Comparison of ENCODE assay signal across 8 cellular contexts in the genomic region with DNA sequence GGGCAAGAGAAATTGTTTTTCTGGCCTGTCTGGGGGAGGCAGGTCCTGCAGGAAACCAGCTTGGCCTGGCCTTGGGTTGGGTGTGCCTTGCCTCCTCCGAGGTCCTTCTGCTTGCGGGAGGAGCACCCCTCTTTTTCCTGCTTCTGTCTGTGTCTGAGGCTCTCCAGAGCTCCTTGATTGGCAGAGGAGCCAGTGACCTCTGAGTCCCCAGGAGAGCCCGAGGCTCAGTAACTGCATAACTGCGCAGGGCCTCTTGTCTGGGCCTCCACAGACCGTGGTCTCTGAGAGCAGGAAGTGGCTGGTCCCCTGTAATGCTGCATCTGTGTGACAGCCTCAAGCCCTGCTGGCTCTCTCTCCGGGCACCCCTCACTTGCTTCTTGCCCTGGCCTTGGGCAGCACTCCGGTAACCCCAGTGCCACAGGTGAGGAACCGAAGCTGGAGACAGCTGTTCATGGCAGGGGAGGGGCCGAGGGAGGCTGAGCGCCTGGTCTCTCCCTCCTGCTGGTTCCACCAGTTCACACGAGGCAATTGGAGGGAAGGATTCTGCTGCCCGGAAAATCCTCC. TPM values are rescaled to one million over a fixed set of nuclear protein-coding genes. Genes with fewer than 3 reads are reported as not detected.
DNase-seq lines count a peak whose midpoint lies in the region; TF ChIP-seq lines count a peak whose summit lies in the region.

No MANE protein-coding gene starts in this region.

- POLR2A ChIA-PET in GM10248 (lab: Yijun Ruan, JAX): no interaction called here

- no peaks in the 10 kb centered on the region for H3K27me3 Mint-ChIP-seq in Calu3 (ENCODE audit: unreplicated experiment)

- peak overlapping the region; percentile 100 for H3K9ac ChIP-seq in NT2/D1 (ENCODE audit: insufficient read length, low read depth)

- in situ Hi-C loops in KBM-7 (cut with MboI; ENCODE audit: low pct_unique_long_range_greater_than_20kb, low sequenced_read_pairs): no loop called here

- H3K9me3 Mint-ChIP-seq in Calu3 (ENCODE audit: low read depth, unreplicated experiment): no peaks in the 10 kb centered on the region

- TSS peak; percentile 53 for BruUV-seq in Calu3 (replicated peaks; lab: Mats Ljungman, UMichigan)

- peak overlapping the region; percentile 85 for H3K27ac Mint-ChIP-seq in Calu3 (ENCODE audit: unreplicated experiment)

- H3K27ac ChIP-seq in effector memory CD4-positive, alpha-beta T cell (ENCODE audit: insufficient read depth, low read length, poor library complexity, severe bottlenecking): peak overlapping the region; percentile 67

- H3K4me1 Mint-ChIP-seq in Calu3 (ENCODE audit: low read depth, unreplicated experiment): peaks cover 39% of the 10 kb centered on the region

- H3K36me3 ChIP-seq in NT2/D1 (ENCODE audit: insufficient read depth, insufficient read length, low read length) (peaks cover 40% of the 10 kb centered on the region), neuron (ENCODE audit: insufficient read depth, low read length) (no peaks in the 10 kb centered on the region)
- H3K36me3 ChIP-seq in effector memory CD4-positive, alpha-beta T cell (ENCODE audit: control insufficient read depth, insufficient read depth, low read length): no peaks in the 10 kb centered on the region

- H3K27me3 ChIP-seq in NT2/D1 (ENCODE audit: insufficient read depth, insufficient read length): no peaks in the 10 kb centered on the region
- no peaks in the 10 kb centered on the region for H3K27me3 ChIP-seq in effector memory CD4-positive, alpha-beta T cell (replicated peaks; ENCODE audit: control insufficient read depth, insufficient read depth, low read length, poor library complexity, severe bottlenecking)
- no peaks in the 10 kb centered on the region for H3K27me3 ChIP-seq in neuron (ENCODE audit: insufficient read depth, low read length)

- H3K36me3 Mint-ChIP-seq in Calu3 (ENCODE audit: insufficient read depth, unreplicated experiment): peaks cover 67% of the 10 kb centered on the region

- peak overlapping the region; percentile 92 for H3K4me3 Mint-ChIP-seq in Calu3 (ENCODE audit: low read depth, unreplicated experiment)

- H3K4me3 ChIP-seq in NT2/D1 (ENCODE audit: insufficient read length, low read depth): peak overlapping the region; percentile 90
- H3K4me3 ChIP-seq in effector memory CD4-positive, alpha-beta T cell (ENCODE audit: insufficient read depth, low read depth, low read length, poor library complexity, severe bottlenecking): peak overlapping the region; percentile 73
- peak overlapping the region; percentile 64 for H3K4me3 ChIP-seq in neuron (ENCODE audit: low read length)

- intact Hi-C loops in Calu3 (cut with micrococcal nuclease; ENCODE audit: unreplicated experiment): loop anchor here (10.0 kb wide), 1 partner anchor 106 kb away; a partner anchor contains a TSS

- DNase-seq in Calu3: no peak
- no peak for DNase-seq in NT2/D1 (ENCODE audit: low read depth, low spot score)
- DNase-seq in effector memory CD4-positive, alpha-beta T cell: no peak
- DNase-seq in pons (ENCODE audit: low spot score): no peak
- DNase-seq in GM10248 (ENCODE audit: extremely low spot score): no peak
- DNase-seq in KBM-7: no peak
- no peak for DNase-seq in SW480 (ENCODE audit: low spot score)

- no peak overlapping the region for H2AFZ ChIP-seq in neuron (ENCODE audit: low read depth, low read length)

- CTCF ChIA-PET in Calu3 (lab: Charles Lee): no interaction called here
- CTCF ChIA-PET in GM10248 (lab: Yijun Ruan, JAX): interaction anchor here (1.0 kb wide), 1 partner anchor 56 kb away, joined by 4 read pairs; no protein-coding TSS in a partner anchor

- H3K9me3 ChIP-seq in NT2/D1 (ENCODE audit: insufficient read depth, low read length) (no peaks in the 10 kb centered on the region), neuron (ENCODE audit: low read length) (no peaks in the 10 kb centered on the region)
- no peaks in the 10 kb centered on the region for H3K9me3 ChIP-seq in effector memory CD4-positive, alpha-beta T cell (ENCODE audit: control insufficient read depth, low read length)

- H3K4me1 ChIP-seq in NT2/D1 (ENCODE audit: insufficient read depth, insufficient read length) (peaks cover 34% of the 10 kb centered on the region), neuron (ENCODE audit: insufficient read depth, low read length) (peaks cover 25% of the 10 kb centered on the region)
- H3K4me1 ChIP-seq in effector memory CD4-positive, alpha-beta T cell (ENCODE audit: control insufficient read depth, insufficient read depth, low read length, poor library complexity, severe bottlenecking): peaks cover 30% of the 10 kb centered on the region

- TF ChIP-seq CTCF in Calu3 (IDR thresholded peaks at IDR 0.05; ENCODE audit: unreplicated experiment) (no peak), GM10248 (IDR thresholded peaks at IDR 0.05; ENCODE audit: control extremely low read depth, extremely low read depth, low read depth, missing control alignments) (no peak)

RNA-seq across cellular contexts. Expression of a gene that starts 1.6 kb away (rescaled TPM):
- total RNA-seq in Calu3 (2022): 108 and 120 TPM in 2 replicates

RNA-seq across cellular contexts. Expression of a gene that starts 31.1 kb away (rescaled TPM):
- total RNA-seq in Calu3 (2022): not detected in 2 replicates

RNA-seq across cellular contexts. Expression of a gene that starts 37.7 kb away (rescaled TPM):
- total RNA-seq in Calu3 (2022): not detected in 2 replicates

RNA-seq across cellular contexts. Expression of a gene that starts 40.7 kb away (rescaled TPM):
- total RNA-seq in Calu3 (2022): 101 and 106 TPM in 2 replicates
